Comparison of ENCODE assay signal across 1 cellular context in the genomic region with DNA sequence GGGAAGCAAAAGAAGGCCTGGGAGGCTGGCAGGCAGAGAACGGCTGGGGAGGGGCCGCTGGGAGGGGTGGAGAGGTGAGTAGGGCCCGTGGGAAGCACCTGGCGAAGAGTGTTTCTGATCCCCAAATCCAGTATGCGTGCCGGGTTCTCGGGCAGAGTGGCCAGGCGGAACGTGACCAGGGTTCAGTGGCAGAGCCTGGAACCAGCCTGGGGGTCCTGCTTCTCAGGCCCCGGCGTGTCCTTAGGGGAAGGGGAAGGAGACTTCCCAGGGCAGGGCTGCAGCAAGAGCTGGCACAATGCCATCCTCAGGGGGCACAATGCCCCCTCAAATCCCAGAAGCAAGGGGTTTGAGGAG.
TF ChIP-seq lines count a peak whose summit lies in the region.

No MANE protein-coding gene starts in this region.

TF ChIP-seq in GM23338, 12 proteins besides CTCF, POLR2A, EP300 and RAD21 (continued from another document):
- TF ChIP-seq ZNF462 (CRISPR knock-in tag; IDR thresholded peaks at IDR 0.05) (no peak), EZH2 (IDR thresholded peaks at IDR 0.05; ENCODE audit: low read depth, unreplicated experiment) (no peak), JUNB (IDR thresholded peaks at IDR 0.05; ENCODE audit: unreplicated experiment) (no peak), NANOG (IDR thresholded peaks at IDR 0.05; ENCODE audit: borderline replicate concordance) (no peak)
